Comparison of ENCODE assay signal across 24 cellular contexts in the genomic region with DNA sequence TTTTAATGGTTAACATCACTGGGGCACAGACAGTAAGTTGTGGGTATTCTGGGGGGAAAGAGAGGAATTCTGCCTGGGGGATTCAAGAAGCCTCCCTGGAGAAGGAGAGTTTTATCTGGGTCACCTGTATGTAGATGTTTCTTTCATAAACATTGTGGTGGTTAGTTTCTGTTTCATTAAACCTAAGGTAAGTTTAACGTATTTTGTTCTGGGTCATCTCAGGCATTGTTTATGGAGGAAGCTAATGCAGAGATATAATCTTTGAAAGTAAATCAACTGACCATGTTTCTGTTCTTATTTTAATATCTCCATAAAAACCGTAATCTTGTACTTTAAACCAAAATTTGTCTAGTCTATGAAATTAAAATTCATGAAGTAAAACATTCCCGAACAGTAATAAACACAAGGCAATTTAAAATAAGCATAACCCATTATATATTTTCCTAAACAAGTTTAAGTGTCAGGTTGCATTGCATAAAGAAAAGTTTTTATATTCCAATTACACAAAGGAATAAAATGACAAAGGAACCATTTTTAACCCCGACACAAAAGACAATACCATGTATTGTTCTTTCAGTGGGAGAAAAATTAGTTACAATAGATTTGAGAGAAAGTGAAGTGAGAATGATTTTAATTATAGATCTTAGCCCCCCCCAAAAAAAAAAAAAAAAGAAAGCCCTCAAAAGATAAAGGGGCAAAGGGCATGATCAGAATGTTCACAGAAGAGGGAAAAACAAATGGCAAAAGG.
"Had no signal": no experiment of that assay in that cellular context is flagged by ENCODE, and none has a peak within 500 bp of the region (broad histone marks: within the 10 kb centered on the region; RNA-seq: fewer than 3 reads in every experiment).

No MANE protein-coding gene starts in this region.

- H3K9me3 ChIP-seq: heart right ventricle, left lung, lower lobe of right lung, tibial artery had no signal

- H3K4me3 ChIP-seq: heart right ventricle, left lung, lower lobe of right lung, neural progenitor cell, skin epidermis, tibial artery had no signal

- H3K27ac ChIP-seq: heart right ventricle, left lung, lower lobe of right lung, neural progenitor cell, skin epidermis, tibial artery had no signal

- FAIRE-seq: endothelial cell of umbilical vein had no signal

- H3K9ac ChIP-seq: neural progenitor cell had no signal

- H3K4me2 ChIP-seq: neural progenitor cell had no signal

- DNase-seq: activated CD4-positive, alpha-beta memory T cell treated with anti-CD3 and anti-CD28 coated beads for 36 hours; activated CD4-positive, alpha-beta T cell treated with anti-CD3 and anti-CD28 coated beads, Interleukin-2, amount 10 ng/mL, durations not matched to agents 24 days and 14 days; activated CD4-positive, CD25-positive, alpha-beta regulatory T cell treated with anti-CD3 and anti-CD28 coated beads, Interleukin-2, amount 50 U/mL, for 72 hours; activated naive CD4-positive, alpha-beta T cell; activated T-cell treated with anti-CD3 and anti-CD28 coated beads, Interleukin-2, amount 50 U/mL, for 48 hours; anterior cingulate cortex; cerebellar nuclear complex; cortex of kidney; heart right ventricle; kidney glomerular epithelial cell; left lung; lower lobe of right lung; mesenchymal stem cell; naive thymus-derived CD8-positive, alpha-beta T cell; occipital lobe; retina; stimulated activated CD4-positive, alpha-beta T cell treated with anti-CD3 and anti-CD28 coated beads, Interleukin-12 subunit alpha, Interleukin-12 subunit beta, amount 100 ng/mL, for 4 hours; stimulated activated CD4-positive, alpha-beta T cell treated with anti-CD3 and anti-CD28 coated beads, Interleukin-4, amount 100 ng/mL, for 24 hours; SW 1271; T-helper 9 cell; tibial artery had no signal

- H3K36me3 ChIP-seq: heart right ventricle, left lung, lower lobe of right lung, neural progenitor cell, tibial artery had no signal

- H2AFZ ChIP-seq: neural progenitor cell had no signal

- H3K27me3 ChIP-seq: heart right ventricle, left lung, neural progenitor cell, tibial artery had no signal
